31 cellular contexts compared by ENCODE assay signal in genomic region chr5:95806687-95807086, GRCh38.
"Had no signal": no experiment of that assay in that cellular context is flagged by ENCODE, and none has a peak within 500 bp of the region (broad histone marks: within the 10 kb centered on the region; RNA-seq: fewer than 3 reads in every experiment).

No MANE protein-coding gene starts in this region.

- DNase-seq: activated B cell treated with CpG ODN at 0.5 μM for 24 hours; activated CD4-positive, alpha-beta memory T cell treated with anti-CD3 and anti-CD28 coated beads for 36 hours; activated CD4-positive, alpha-beta T cell treated with anti-CD3 and anti-CD28 coated beads for 4 hours; activated CD4-positive, alpha-beta T cell treated with anti-CD3 and anti-CD28 coated beads, Interleukin-2, amount 10 ng/mL, durations not matched to agents 24 days and 14 days; activated CD4-positive, alpha-beta T cell treated with anti-CD3 and anti-CD28 coated beads, Interleukin-2, amount 50 U/mL, for 1 hour; activated CD4-positive, alpha-beta T cell treated with anti-CD3 and anti-CD28 coated beads, Interleukin-2, amount 50 U/mL, for 4 hours; activated CD4-positive, CD25-positive, alpha-beta regulatory T cell treated with anti-CD3 and anti-CD28 coated beads, Interleukin-2, amount 50 U/mL, for 72 hours; activated CD8-positive, alpha-beta memory T cell treated with anti-CD3 and anti-CD28 coated beads, Interleukin-2, amount 50 U/mL, for 4 hours; activated CD8-positive, alpha-beta T cell treated with anti-CD3 and anti-CD28 coated beads for 36 hours; activated effector memory CD4-positive, alpha-beta T cell treated with anti-CD3 and anti-CD28 coated beads, Interleukin-2, amount 50 U/mL, for 16 hours; activated gamma-delta T cell treated with Interleukin-2 at 50 U/mL for 16 hours; activated naive CD4-positive, alpha-beta T cell; activated naive CD4-positive, alpha-beta T cell treated with anti-CD3 and anti-CD28 coated beads for 36 hours; activated naive CD4-positive, alpha-beta T cell treated with anti-CD3 and anti-CD28 coated beads, Interleukin-2, amount 50 U/mL, for 16 hours; activated naive CD8-positive, alpha-beta T cell treated with anti-CD3 and anti-CD28 coated beads for 36 hours; activated T-cell treated with anti-CD3 and anti-CD28 coated beads for 4 hours; activated T-cell treated with anti-CD3 and anti-CD28 coated beads, Interleukin-2, amount 50 U/mL, for 1 hour; activated T-cell treated with anti-CD3 and anti-CD28 coated beads, Interleukin-2, amount 50 U/mL, for 4 hours; activated T-cell treated with anti-CD3 and anti-CD28 coated beads, Interleukin-2, amount 50 U/mL, for 72 hours; amniotic stem cell; aorta; body of pancreas; brain microvascular endothelial cell; caudate nucleus; T-helper 1 cell; T-helper 2 cell; T-helper 9 cell had no signal

- H3K27me3 ChIP-seq: adrenal gland, body of pancreas, brain microvascular endothelial cell, breast epithelium had no signal

- H3K36me3 ChIP-seq: adrenal gland, brain microvascular endothelial cell, breast epithelium had no signal

- H3K9me3 ChIP-seq: adrenal gland, body of pancreas, breast epithelium had no signal

- H3K4me3 ChIP-seq: adrenal gland, body of pancreas, breast epithelium had no signal

- H3K27ac ChIP-seq: adrenal gland, body of pancreas, brain microvascular endothelial cell, breast epithelium had no signal

- ATAC-seq: activated CD8-positive, alpha-beta T cell treated with anti-CD3 and anti-CD28 coated beads for 36 hours; activated naive CD4-positive, alpha-beta T cell treated with anti-CD3 and anti-CD28 coated beads, Interleukin-2, amount 50 U/mL, for 72 hours; activated T-cell treated with anti-CD3 and anti-CD28 coated beads, Interleukin-2, amount 50 U/mL, for 4 hours; activated T-cell treated with anti-CD3 and anti-CD28 coated beads, Interleukin-2, amount 50 U/mL, for 72 hours; activated T-helper 17 cell treated with anti-CD3 and anti-CD28 coated beads, Interleukin-2, amount 50 U/mL, for 72 hours; body of pancreas had no signal
